Comparison of ENCODE assay signal across 18 cellular contexts in genomic region chr11:83361831-83362230, GRCh38.
DNase-seq lines count a peak whose midpoint lies in the region; ATAC-seq and TF ChIP-seq lines count a peak whose summit lies in the region.
"Had no signal": no experiment of that assay in that cellular context is flagged by ENCODE, and none has a peak within 500 bp of the region (broad histone marks: within the 10 kb centered on the region; RNA-seq: fewer than 3 reads in every experiment).

No MANE protein-coding gene starts in this region.

- POLR2A ChIA-PET in WTC11 (lab: Charles Lee) = no interaction called here

- TF ChIP-seq EP300 in neural cell (conservative IDR thresholded peaks at IDR 0.05; ENCODE audit: poor library complexity, severe bottlenecking) (no peak), suprapubic skin (IDR thresholded peaks at IDR 0.05) (no peak)

- DNase-seq in GM12865 (ENCODE audit: low read depth) (peak; percentile 6), WTC11 (ENCODE audit: low spot score) (no peak), suprapubic skin (ENCODE audit: low spot score in 2 of 2) (no peak), NCI-H226 (no peak)
- DNase-seq in stimulated activated CD4-positive, alpha-beta T cell treated with anti-CD3 and anti-CD28 coated beads, Interleukin-2, amount 100 ng/mL, for 48 hours = no peak
- DNase-seq: CD4-positive, CD25-positive, alpha-beta regulatory T cell; CD8-positive, alpha-beta memory T cell; COR-L47; DMS 273 treated with DMSO at 0.1 percent for 48 hours; DMS53; DND-41; EL; HCEC 1CT had no signal

- H3K79me2 ChIP-seq in neural cell (replicated peaks; ENCODE audit: insufficient read depth, low read length) = no peaks in the 10 kb centered on the region

- no peaks in the 10 kb centered on the region for H3K4me1 ChIP-seq in suprapubic skin
- H3K4me1 ChIP-seq: BLaER1 treated with 17β-estradiol and CSF1 and Interleukin-3, amounts not matched to agents 10 nM and 100 nM had no signal

- H3K27me3 ChIP-seq in neural cell (ENCODE audit: insufficient read depth, low read depth, low read length) (no peaks in the 10 kb centered on the region), suprapubic skin (no peaks in the 10 kb centered on the region)
- H3K27me3 ChIP-seq: BLaER1 treated with 17β-estradiol and CSF1 and Interleukin-3, amounts not matched to agents 10 nM and 100 nM had no signal

- TF ChIP-seq RAD21 in neural cell (conservative IDR thresholded peaks at IDR 0.05) = no peak

- H4K20me1 ChIP-seq in neural cell (ENCODE audit: insufficient read depth) = no peaks in the 10 kb centered on the region
- H4K20me1 ChIP-seq: BLaER1 treated with 17β-estradiol and CSF1 and Interleukin-3, amounts not matched to agents 10 nM and 100 nM had no signal

- peaks cover 44% of the 10 kb centered on the region for H3K4me1 Mint-ChIP-seq in WTC11
- H3K4me1 Mint-ChIP-seq: B cell; CD4-positive, CD25-positive, alpha-beta regulatory T cell; CD8-positive, alpha-beta memory T cell had no signal

- H3K4me3 ChIP-seq in GM12865 (ENCODE audit: low read depth, low read length) (no peak overlapping the region), neural cell (ENCODE audit: low read length) (no peak overlapping the region), suprapubic skin (no peak overlapping the region)
- H3K4me3 ChIP-seq: BLaER1 treated with 17β-estradiol and CSF1 and Interleukin-3, amounts not matched to agents 10 nM and 100 nM; GM23338 had no signal

- H3K27ac Mint-ChIP-seq in WTC11 = 0 out of 2 replicates have a peak overlapping the region, but pooled peaks have one; percentile 52
- H3K27ac Mint-ChIP-seq: B cell; CD4-positive, CD25-positive, alpha-beta regulatory T cell; GM23338 had no signal

- H3K9me3 ChIP-seq in neural cell (ENCODE audit: low read length) (no peaks in the 10 kb centered on the region), suprapubic skin (no peaks in the 10 kb centered on the region)

- H3K4me2 ChIP-seq in neural cell (ENCODE audit: low read length) = no peak overlapping the region
- H3K4me2 ChIP-seq: BLaER1 treated with 17β-estradiol and CSF1 and Interleukin-3, amounts not matched to agents 10 nM and 100 nM had no signal

- no peak overlapping the region for H3K4me3 Mint-ChIP-seq in WTC11
- H3K4me3 Mint-ChIP-seq: B cell; CD4-positive, CD25-positive, alpha-beta regulatory T cell; CD8-positive, alpha-beta memory T cell; GM23338 had no signal

- CTCF ChIA-PET in WTC11 (lab: Charles Lee) = interaction anchor here (1.7 kb wide), 1 partner anchor 69 kb away, joined by 3 read pairs; no protein-coding TSS in a partner anchor

- H3K36me3 ChIP-seq in neural cell (ENCODE audit: insufficient read depth, low read length) (no peaks in the 10 kb centered on the region), suprapubic skin (no peaks in the 10 kb centered on the region)
- H3K36me3 ChIP-seq: BLaER1 treated with 17β-estradiol and CSF1 and Interleukin-3, amounts not matched to agents 10 nM and 100 nM had no signal

- peak overlapping the region; percentile 97 for H3K27ac ChIP-seq in neural cell (ENCODE audit: low read length)
- H3K27ac ChIP-seq in suprapubic skin = peak overlapping the region; percentile 21
- H3K27ac ChIP-seq: BLaER1 treated with 17β-estradiol and CSF1 and Interleukin-3, amounts not matched to agents 10 nM and 100 nM had no signal

- ATAC-seq in WTC11 (no peak), GM21515 (IDR thresholded peaks at IDR 0.05; ENCODE audit: unreplicated experiment) (no peak)
- ATAC-seq: GM23338 had no signal

- H3K36me3 Mint-ChIP-seq in WTC11 = peaks cover 24% of the 10 kb centered on the region
- H3K36me3 Mint-ChIP-seq: CD4-positive, CD25-positive, alpha-beta regulatory T cell; CD8-positive, alpha-beta memory T cell had no signal

- TF ChIP-seq POLR2A in suprapubic skin (IDR thresholded peaks at IDR 0.05) = no peak

- H3K9me2 ChIP-seq in neural cell (ENCODE audit: insufficient read depth, low read length) = no peaks in the 10 kb centered on the region

- peak overlapping the region; percentile 67 for H3K9ac ChIP-seq in neural cell (ENCODE audit: low read length)
- H3K9ac ChIP-seq: BLaER1 treated with 17β-estradiol and CSF1 and Interleukin-3, amounts not matched to agents 10 nM and 100 nM had no signal

- H3K27me3 Mint-ChIP-seq in WTC11 (ENCODE audit: low read depth) = no peaks in the 10 kb centered on the region
- H3K27me3 Mint-ChIP-seq: CD4-positive, CD25-positive, alpha-beta regulatory T cell had no signal

- 52% methylated on average over 4 of the region's 4 CpGs for WGBS in suprapubic skin

- peaks cover 25% of the 10 kb centered on the region for H3K9me3 Mint-ChIP-seq in WTC11

- no peak overlapping the region for H2AFZ ChIP-seq in neural cell (ENCODE audit: low read depth, low read length)
- H2AFZ ChIP-seq: GM23338 had no signal

- H3F3A ChIP-seq in neural cell (ENCODE audit: insufficient read depth, low read length, poor library complexity, severe bottlenecking) = peaks cover 7% of the 10 kb centered on the region

- TF ChIP-seq CTCF in GM12865 (IDR thresholded peaks at IDR 0.05; ENCODE audit: insufficient read depth, low read depth, low read length, missing control alignments) (no peak), WTC11 (IDR thresholded peaks at IDR 0.05) (no peak), neural cell (IDR thresholded peaks at IDR 0.05; ENCODE audit: poor library complexity, severe bottlenecking) (no peak), suprapubic skin (IDR thresholded peaks at IDR 0.05) (no peak)

TF ChIP-seq in WTC11, 78 proteins besides CTCF, POLR2A, EP300 and RAD21:
- TF ChIP-seq ZNF232 (CRISPR knock-in tag; IDR thresholded peaks at IDR 0.05) = no peak
- TF ChIP-seq MYBL2 (CRISPR knock-in tag; IDR thresholded peaks at IDR 0.05) = no peak
- no peak for TF ChIP-seq ZNF263 (CRISPR knock-in tag; IDR thresholded peaks at IDR 0.05; ENCODE audit: low read depth)
- no peak for TF ChIP-seq ZNF317 (CRISPR knock-in tag; IDR thresholded peaks at IDR 0.05; ENCODE audit: borderline replicate concordance, low read depth)

TF ChIP-seq in neural cell, 6 proteins besides CTCF, POLR2A, EP300 and RAD21:
- no peak for TF ChIP-seq MXI1 (conservative IDR thresholded peaks at IDR 0.05; ENCODE audit: poor library complexity, severe bottlenecking)
